ENCODE assay signal across 20 cellular contexts in genomic region chr5:124064956-124065355, GRCh38.
"Had no signal": no experiment of that assay in that cellular context is flagged by ENCODE, and none has a peak within 500 bp of the region (broad histone marks: within the 10 kb centered on the region; RNA-seq: fewer than 3 reads in every experiment).

No MANE protein-coding gene starts in this region.

- H3K27me3 ChIP-seq: breast epithelium, dorsolateral prefrontal cortex, heart left ventricle, tibial artery had no signal

- H3K4me3 ChIP-seq: breast epithelium, dorsolateral prefrontal cortex, heart left ventricle, skin epidermis, tibial artery had no signal

- H3K79me2 ChIP-seq: parathyroid adenoma had no signal

- H3K27ac ChIP-seq: breast epithelium, dorsolateral prefrontal cortex, heart left ventricle, parathyroid adenoma, skin epidermis, tibial artery had no signal

- H3K4me3 Mint-ChIP-seq: activated naive CD4-positive, alpha-beta T cell treated with anti-CD3 and anti-CD28 coated beads for 36 hours; activated naive CD8-positive, alpha-beta T cell treated with anti-CD3 and anti-CD28 coated beads, Interleukin-2, amount 50 U/mL, for 24 hours; activated T-helper 17 cell treated with anti-CD3 and anti-CD28 coated beads, Interleukin-2, amount 50 U/mL, for 72 hours; endodermal cell; naive thymus-derived CD4-positive, alpha-beta T cell; stimulated activated naive B cell treated with anti-CD40 and anti-IgM and Interleukin-4, amounts not matched to agents 10 μg/mL and 1 μg/mL and 100 μg/mL, for 72 hours had no signal

- ATAC-seq: activated naive CD8-positive, alpha-beta T cell treated with anti-CD3 and anti-CD28 coated beads, Interleukin-2, amount 50 U/mL, for 24 hours; activated T-helper 17 cell treated with anti-CD3 and anti-CD28 coated beads, Interleukin-2, amount 50 U/mL, for 72 hours; esophagus mucosa; heart left ventricle; left lobe of liver; naive thymus-derived CD4-positive, alpha-beta T cell; stimulated activated naive B cell treated with anti-CD40 and anti-IgM and Interleukin-4, amounts not matched to agents 10 μg/mL and 1 μg/mL and 100 μg/mL, for 72 hours had no signal

- H3K9ac ChIP-seq: parathyroid adenoma had no signal

- H3K36me3 Mint-ChIP-seq: stimulated activated naive B cell treated with anti-CD40 and anti-IgM and Interleukin-4, amounts not matched to agents 10 μg/mL and 1 μg/mL and 100 μg/mL, for 72 hours had no signal

- DNase-seq: activated naive CD4-positive, alpha-beta T cell treated with anti-CD3 and anti-CD28 coated beads for 36 hours; activated naive CD8-positive, alpha-beta T cell treated with anti-CD3 and anti-CD28 coated beads, Interleukin-2, amount 50 U/mL, for 24 hours; activated T-cell treated with anti-CD3 and anti-CD28 coated beads for 4 hours; aorta; dorsolateral prefrontal cortex; endodermal cell; heart left ventricle; mammary epithelial cell; naive thymus-derived CD4-positive, alpha-beta T cell; stimulated activated CD4-positive, alpha-beta T cell treated with anti-CD3 and anti-CD28 coated beads, Interleukin-15, amount 100 ng/mL, for 24 hours; stimulated activated CD4-positive, alpha-beta T cell treated with anti-CD3 and anti-CD28 coated beads, Interleukin-4, amount 100 ng/mL, for 1 hour; stimulated activated naive B cell treated with anti-CD40 and anti-IgM and Interleukin-4, amounts not matched to agents 10 μg/mL and 1 μg/mL and 100 μg/mL, for 72 hours; SW 1271; tibial artery had no signal

- H3K9me3 ChIP-seq: breast epithelium, heart left ventricle, tibial artery had no signal

- H3K4me1 Mint-ChIP-seq: activated naive CD8-positive, alpha-beta T cell treated with anti-CD3 and anti-CD28 coated beads, Interleukin-2, amount 50 U/mL, for 24 hours; activated T-helper 17 cell treated with anti-CD3 and anti-CD28 coated beads, Interleukin-2, amount 50 U/mL, for 72 hours; naive thymus-derived CD4-positive, alpha-beta T cell had no signal

- H3K9me3 Mint-ChIP-seq: activated naive CD4-positive, alpha-beta T cell treated with anti-CD3 and anti-CD28 coated beads for 36 hours; stimulated activated naive B cell treated with anti-CD40 and anti-IgM and Interleukin-4, amounts not matched to agents 10 μg/mL and 1 μg/mL and 100 μg/mL, for 72 hours had no signal

- H3K36me3 ChIP-seq: breast epithelium, heart left ventricle, tibial artery had no signal

- H3K27me3 Mint-ChIP-seq: activated naive CD8-positive, alpha-beta T cell treated with anti-CD3 and anti-CD28 coated beads, Interleukin-2, amount 50 U/mL, for 24 hours; activated T-helper 17 cell treated with anti-CD3 and anti-CD28 coated beads, Interleukin-2, amount 50 U/mL, for 72 hours; naive thymus-derived CD4-positive, alpha-beta T cell; stimulated activated naive B cell treated with anti-CD40 and anti-IgM and Interleukin-4, amounts not matched to agents 10 μg/mL and 1 μg/mL and 100 μg/mL, for 72 hours had no signal

- H2AFZ ChIP-seq: parathyroid adenoma had no signal

- H3K4me1 ChIP-seq: breast epithelium, heart left ventricle, parathyroid adenoma had no signal

- H3K27ac Mint-ChIP-seq: activated naive CD4-positive, alpha-beta T cell treated with anti-CD3 and anti-CD28 coated beads for 36 hours; activated naive CD8-positive, alpha-beta T cell treated with anti-CD3 and anti-CD28 coated beads, Interleukin-2, amount 50 U/mL, for 24 hours; activated T-helper 17 cell treated with anti-CD3 and anti-CD28 coated beads, Interleukin-2, amount 50 U/mL, for 72 hours; endodermal cell; naive thymus-derived CD4-positive, alpha-beta T cell; stimulated activated naive B cell treated with anti-CD40 and anti-IgM and Interleukin-4, amounts not matched to agents 10 μg/mL and 1 μg/mL and 100 μg/mL, for 72 hours had no signal
